Comparison of ENCODE assay signal across 2 cellular contexts in the genomic region with DNA sequence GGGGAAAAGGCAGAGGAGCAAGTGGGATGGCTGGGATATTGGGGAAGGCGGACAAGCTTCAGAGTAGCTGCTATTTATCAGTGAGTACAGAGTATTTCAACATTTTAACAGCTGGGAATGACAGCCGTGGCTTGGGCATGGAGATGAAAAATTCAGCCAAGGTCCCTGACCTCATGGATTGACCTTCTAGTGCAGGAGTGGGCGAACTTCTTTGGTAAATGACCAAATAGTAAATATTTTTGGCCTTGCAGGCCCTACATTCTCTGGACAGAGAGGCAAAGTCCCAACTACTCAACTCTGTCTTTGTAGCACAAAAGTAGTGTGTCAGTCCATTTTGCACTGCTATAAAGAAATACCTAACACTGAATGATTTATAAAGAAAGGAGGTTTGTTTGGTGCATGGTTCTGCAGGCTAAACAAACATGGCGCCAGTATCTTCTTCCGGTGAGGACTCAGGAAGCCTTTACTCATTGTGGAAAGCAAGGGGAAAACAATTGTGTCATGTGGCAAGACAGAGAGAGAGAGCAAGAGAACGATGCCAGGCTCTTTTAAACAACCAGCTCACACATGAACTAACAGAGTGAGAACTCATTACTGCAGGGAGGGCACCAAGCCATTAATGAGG.
TF ChIP-seq lines count a peak whose summit lies in the region.

No MANE protein-coding gene starts in this region.

TF ChIP-seq in K562, 482 proteins besides CTCF, POLR2A, EP300 and RAD21:
- TF ChIP-seq, protein P1, sequence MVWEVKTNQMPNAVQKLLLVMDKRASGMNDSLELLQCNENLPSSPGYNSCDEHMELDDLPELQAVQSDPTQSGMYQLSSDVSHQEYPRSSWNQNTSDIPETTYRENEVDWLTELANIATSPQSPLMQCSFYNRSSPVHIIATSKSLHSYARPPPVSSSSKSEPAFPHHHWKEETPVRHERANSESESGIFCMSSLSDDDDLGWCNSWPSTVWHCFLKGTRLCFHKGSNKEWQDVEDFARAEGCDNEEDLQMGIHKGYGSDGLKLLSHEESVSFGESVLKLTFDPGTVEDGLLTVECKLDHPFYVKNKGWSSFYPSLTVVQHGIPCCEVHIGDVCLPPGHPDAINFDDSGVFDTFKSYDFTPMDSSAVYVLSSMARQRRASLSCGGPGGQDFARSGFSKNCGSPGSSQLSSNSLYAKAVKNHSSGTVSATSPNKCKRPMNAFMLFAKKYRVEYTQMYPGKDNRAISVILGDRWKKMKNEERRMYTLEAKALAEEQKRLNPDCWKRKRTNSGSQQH (CRISPR knock-in tag; IDR thresholded peaks at IDR 0.05), result no peak
- TF ChIP-seq, protein P2, sequence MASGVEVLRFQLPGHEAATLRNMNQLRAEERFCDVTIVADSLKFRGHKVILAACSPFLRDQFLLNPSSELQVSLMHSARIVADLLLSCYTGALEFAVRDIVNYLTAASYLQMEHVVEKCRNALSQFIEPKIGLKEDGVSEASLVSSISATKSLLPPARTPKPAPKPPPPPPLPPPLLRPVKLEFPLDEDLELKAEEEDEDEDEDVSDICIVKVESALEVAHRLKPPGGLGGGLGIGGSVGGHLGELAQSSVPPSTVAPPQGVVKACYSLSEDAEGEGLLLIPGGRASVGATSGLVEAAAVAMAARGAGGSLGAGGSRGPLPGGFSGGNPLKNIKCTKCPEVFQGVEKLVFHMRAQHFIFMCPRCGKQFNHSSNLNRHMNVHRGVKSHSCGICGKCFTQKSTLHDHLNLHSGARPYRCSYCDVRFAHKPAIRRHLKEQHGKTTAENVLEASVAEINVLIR (CRISPR knock-in tag; IDR thresholded peaks at IDR 0.05), result no peak
- TF ChIP-seq ARHGAP35 (IDR thresholded peaks at IDR 0.05; ENCODE audit: partially characterized antibody) (no peak), HDAC6 (IDR thresholded peaks at IDR 0.05; ENCODE audit: low read depth, low read length) (no peak), HNRNPL (IDR thresholded peaks at IDR 0.05; ENCODE audit: low read depth, low read length) (no peak), MYNN (IDR thresholded peaks at IDR 0.05) (no peak), MYNN (CRISPR knock-in tag; IDR thresholded peaks at IDR 0.05) (no peak), CBX8 (IDR thresholded peaks at IDR 0.05; ENCODE audit: borderline replicate concordance, extremely low read depth, low read depth, low read length, poor library complexity, severe bottlenecking) (no peak), ZKSCAN1 (IDR thresholded peaks at IDR 0.05; ENCODE audit: low read depth, low read length) (no peak), CAMTA2 (CRISPR knock-in tag; conservative IDR thresholded peaks at IDR 0.05) (no peak), SAP30 (IDR thresholded peaks at IDR 0.05; ENCODE audit: borderline replicate concordance, insufficient read depth, low read depth, low read length, poor library complexity, severe bottlenecking) (no peak), SETDB1 (IDR thresholded peaks at IDR 0.05; ENCODE audit: low read length) (no peak)
- TF ChIP-seq, protein P3, sequence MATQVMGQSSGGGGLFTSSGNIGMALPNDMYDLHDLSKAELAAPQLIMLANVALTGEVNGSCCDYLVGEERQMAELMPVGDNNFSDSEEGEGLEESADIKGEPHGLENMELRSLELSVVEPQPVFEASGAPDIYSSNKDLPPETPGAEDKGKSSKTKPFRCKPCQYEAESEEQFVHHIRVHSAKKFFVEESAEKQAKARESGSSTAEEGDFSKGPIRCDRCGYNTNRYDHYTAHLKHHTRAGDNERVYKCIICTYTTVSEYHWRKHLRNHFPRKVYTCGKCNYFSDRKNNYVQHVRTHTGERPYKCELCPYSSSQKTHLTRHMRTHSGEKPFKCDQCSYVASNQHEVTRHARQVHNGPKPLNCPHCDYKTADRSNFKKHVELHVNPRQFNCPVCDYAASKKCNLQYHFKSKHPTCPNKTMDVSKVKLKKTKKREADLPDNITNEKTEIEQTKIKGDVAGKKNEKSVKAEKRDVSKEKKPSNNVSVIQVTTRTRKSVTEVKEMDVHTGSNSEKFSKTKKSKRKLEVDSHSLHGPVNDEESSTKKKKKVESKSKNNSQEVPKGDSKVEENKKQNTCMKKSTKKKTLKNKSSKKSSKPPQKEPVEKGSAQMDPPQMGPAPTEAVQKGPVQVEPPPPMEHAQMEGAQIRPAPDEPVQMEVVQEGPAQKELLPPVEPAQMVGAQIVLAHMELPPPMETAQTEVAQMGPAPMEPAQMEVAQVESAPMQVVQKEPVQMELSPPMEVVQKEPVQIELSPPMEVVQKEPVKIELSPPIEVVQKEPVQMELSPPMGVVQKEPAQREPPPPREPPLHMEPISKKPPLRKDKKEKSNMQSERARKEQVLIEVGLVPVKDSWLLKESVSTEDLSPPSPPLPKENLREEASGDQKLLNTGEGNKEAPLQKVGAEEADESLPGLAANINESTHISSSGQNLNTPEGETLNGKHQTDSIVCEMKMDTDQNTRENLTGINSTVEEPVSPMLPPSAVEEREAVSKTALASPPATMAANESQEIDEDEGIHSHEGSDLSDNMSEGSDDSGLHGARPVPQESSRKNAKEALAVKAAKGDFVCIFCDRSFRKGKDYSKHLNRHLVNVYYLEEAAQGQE (CRISPR knock-in tag; IDR thresholded peaks at IDR 0.05; ENCODE audit: low read depth), result no peak

TF ChIP-seq in HepG2, 621 proteins besides CTCF, POLR2A, EP300 and RAD21 (continues in another document):
- no peak for TF ChIP-seq RXRB (CRISPR knock-in tag; IDR thresholded peaks at IDR 0.05; ENCODE audit: borderline replicate concordance)
- TF ChIP-seq, protein P4, sequence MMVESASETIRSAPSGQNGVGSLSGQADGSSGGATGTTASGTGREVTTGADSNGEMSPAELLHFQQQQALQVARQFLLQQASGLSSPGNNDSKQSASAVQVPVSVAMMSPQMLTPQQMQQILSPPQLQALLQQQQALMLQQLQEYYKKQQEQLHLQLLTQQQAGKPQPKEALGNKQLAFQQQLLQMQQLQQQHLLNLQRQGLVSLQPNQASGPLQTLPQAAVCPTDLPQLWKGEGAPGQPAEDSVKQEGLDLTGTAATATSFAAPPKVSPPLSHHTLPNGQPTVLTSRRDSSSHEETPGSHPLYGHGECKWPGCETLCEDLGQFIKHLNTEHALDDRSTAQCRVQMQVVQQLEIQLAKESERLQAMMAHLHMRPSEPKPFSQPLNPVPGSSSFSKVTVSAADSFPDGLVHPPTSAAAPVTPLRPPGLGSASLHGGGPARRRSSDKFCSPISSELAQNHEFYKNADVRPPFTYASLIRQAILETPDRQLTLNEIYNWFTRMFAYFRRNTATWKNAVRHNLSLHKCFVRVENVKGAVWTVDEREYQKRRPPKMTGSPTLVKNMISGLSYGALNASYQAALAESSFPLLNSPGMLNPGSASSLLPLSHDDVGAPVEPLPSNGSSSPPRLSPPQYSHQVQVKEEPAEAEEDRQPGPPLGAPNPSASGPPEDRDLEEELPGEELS (CRISPR knock-in tag; IDR thresholded peaks at IDR 0.05), result no peak
- TF ChIP-seq, protein P5, sequence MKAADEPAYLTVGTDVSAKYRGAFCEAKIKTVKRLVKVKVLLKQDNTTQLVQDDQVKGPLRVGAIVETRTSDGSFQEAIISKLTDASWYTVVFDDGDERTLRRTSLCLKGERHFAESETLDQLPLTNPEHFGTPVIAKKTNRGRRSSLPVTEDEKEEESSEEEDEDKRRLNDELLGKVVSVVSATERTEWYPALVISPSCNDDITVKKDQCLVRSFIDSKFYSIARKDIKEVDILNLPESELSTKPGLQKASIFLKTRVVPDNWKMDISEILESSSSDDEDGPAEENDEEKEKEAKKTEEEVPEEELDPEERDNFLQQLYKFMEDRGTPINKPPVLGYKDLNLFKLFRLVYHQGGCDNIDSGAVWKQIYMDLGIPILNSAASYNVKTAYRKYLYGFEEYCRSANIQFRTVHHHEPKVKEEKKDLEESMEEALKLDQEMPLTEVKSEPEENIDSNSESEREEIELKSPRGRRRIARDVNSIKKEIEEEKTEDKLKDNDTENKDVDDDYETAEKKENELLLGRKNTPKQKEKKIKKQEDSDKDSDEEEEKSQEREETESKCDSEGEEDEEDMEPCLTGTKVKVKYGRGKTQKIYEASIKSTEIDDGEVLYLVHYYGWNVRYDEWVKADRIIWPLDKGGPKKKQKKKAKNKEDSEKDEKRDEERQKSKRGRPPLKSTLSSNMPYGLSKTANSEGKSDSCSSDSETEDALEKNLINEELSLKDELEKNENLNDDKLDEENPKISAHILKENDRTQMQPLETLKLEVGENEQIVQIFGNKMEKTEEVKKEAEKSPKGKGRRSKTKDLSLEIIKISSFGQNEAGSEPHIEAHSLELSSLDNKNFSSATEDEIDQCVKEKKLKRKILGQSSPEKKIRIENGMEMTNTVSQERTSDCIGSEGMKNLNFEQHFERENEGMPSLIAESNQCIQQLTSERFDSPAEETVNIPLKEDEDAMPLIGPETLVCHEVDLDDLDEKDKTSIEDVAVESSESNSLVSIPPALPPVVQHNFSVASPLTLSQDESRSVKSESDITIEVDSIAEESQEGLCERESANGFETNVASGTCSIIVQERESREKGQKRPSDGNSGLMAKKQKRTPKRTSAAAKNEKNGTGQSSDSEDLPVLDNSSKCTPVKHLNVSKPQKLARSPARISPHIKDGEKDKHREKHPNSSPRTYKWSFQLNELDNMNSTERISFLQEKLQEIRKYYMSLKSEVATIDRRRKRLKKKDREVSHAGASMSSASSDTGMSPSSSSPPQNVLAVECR (CRISPR knock-in tag; IDR thresholded peaks at IDR 0.05; ENCODE audit: borderline replicate concordance), result peak; percentile 48; the same call in 1 of the 2 replicates
- TF ChIP-seq NCOA2 (CRISPR knock-in tag; IDR thresholded peaks at IDR 0.05), result 0 out of 2 replicates have a peak, but pooled peaks have one; percentile 14
- TF ChIP-seq ZNF883 (CRISPR knock-in tag; IDR thresholded peaks at IDR 0.05; ENCODE audit: not compliant biosample characterization), result no peak
- no peak for TF ChIP-seq ARID2 (CRISPR knock-in tag; IDR thresholded peaks at IDR 0.05; ENCODE audit: borderline replicate concordance)
- TF ChIP-seq, protein P6, sequence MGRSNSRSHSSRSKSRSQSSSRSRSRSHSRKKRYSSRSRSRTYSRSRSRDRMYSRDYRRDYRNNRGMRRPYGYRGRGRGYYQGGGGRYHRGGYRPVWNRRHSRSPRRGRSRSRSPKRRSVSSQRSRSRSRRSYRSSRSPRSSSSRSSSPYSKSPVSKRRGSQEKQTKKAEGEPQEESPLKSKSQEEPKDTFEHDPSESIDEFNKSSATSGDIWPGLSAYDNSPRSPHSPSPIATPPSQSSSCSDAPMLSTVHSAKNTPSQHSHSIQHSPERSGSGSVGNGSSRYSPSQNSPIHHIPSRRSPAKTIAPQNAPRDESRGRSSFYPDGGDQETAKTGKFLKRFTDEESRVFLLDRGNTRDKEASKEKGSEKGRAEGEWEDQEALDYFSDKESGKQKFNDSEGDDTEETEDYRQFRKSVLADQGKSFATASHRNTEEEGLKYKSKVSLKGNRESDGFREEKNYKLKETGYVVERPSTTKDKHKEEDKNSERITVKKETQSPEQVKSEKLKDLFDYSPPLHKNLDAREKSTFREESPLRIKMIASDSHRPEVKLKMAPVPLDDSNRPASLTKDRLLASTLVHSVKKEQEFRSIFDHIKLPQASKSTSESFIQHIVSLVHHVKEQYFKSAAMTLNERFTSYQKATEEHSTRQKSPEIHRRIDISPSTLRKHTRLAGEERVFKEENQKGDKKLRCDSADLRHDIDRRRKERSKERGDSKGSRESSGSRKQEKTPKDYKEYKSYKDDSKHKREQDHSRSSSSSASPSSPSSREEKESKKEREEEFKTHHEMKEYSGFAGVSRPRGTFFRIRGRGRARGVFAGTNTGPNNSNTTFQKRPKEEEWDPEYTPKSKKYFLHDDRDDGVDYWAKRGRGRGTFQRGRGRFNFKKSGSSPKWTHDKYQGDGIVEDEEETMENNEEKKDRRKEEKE (IDR thresholded peaks at IDR 0.05), result no peak
- no peak for TF ChIP-seq ZNF570 (CRISPR knock-in tag; IDR thresholded peaks at IDR 0.05; ENCODE audit: borderline replicate concordance)
- no peak for TF ChIP-seq ZNF543 (CRISPR knock-in tag; IDR thresholded peaks at IDR 0.05)
- no peak for TF ChIP-seq BRCA1 (CRISPR knock-in tag; IDR thresholded peaks at IDR 0.05)
- TF ChIP-seq GPN1 (CRISPR knock-in tag; IDR thresholded peaks at IDR 0.05; ENCODE audit: borderline replicate concordance), result no peak
- TF ChIP-seq ZNF136 (CRISPR knock-in tag; IDR thresholded peaks at IDR 0.05; ENCODE audit: low read depth), result no peak
- TF ChIP-seq, protein P7, sequence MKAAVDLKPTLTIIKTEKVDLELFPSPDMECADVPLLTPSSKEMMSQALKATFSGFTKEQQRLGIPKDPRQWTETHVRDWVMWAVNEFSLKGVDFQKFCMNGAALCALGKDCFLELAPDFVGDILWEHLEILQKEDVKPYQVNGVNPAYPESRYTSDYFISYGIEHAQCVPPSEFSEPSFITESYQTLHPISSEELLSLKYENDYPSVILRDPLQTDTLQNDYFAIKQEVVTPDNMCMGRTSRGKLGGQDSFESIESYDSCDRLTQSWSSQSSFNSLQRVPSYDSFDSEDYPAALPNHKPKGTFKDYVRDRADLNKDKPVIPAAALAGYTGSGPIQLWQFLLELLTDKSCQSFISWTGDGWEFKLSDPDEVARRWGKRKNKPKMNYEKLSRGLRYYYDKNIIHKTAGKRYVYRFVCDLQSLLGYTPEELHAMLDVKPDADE (CRISPR knock-in tag; IDR thresholded peaks at IDR 0.05), result no peak
- no peak for TF ChIP-seq MTF1 (CRISPR knock-in tag; IDR thresholded peaks at IDR 0.05)
- no peak for TF ChIP-seq ZSCAN22 (CRISPR knock-in tag; IDR thresholded peaks at IDR 0.05)
- TF ChIP-seq NR2F1 (CRISPR knock-in tag; IDR thresholded peaks at IDR 0.05), result peak; percentile 32 to 53; a peak in 2 of 4 replicates
- TF ChIP-seq LCORL (IDR thresholded peaks at IDR 0.05), result no peak
- peak; percentile 52; the same call in 1 of the 2 replicates for TF ChIP-seq LCORL (CRISPR knock-in tag; IDR thresholded peaks at IDR 0.05)
- TF ChIP-seq EEA1 (CRISPR knock-in tag; IDR thresholded peaks at IDR 0.05; ENCODE audit: borderline replicate concordance), result no peak
- no peak for TF ChIP-seq MIER3 (CRISPR knock-in tag; IDR thresholded peaks at IDR 0.05; ENCODE audit: borderline replicate concordance)
- TF ChIP-seq MIXL1 (CRISPR knock-in tag; IDR thresholded peaks at IDR 0.05), result no peak
- peak; percentile 40; the same call in 1 of the 2 replicates for TF ChIP-seq SAP130 (CRISPR knock-in tag; IDR thresholded peaks at IDR 0.05; ENCODE audit: low read depth)
- no peak for TF ChIP-seq ZNF737 (CRISPR knock-in tag; IDR thresholded peaks at IDR 0.05; ENCODE audit: borderline replicate concordance)
- TF ChIP-seq ZNF205 (CRISPR knock-in tag; IDR thresholded peaks at IDR 0.05), result no peak
- TF ChIP-seq, protein P8, sequence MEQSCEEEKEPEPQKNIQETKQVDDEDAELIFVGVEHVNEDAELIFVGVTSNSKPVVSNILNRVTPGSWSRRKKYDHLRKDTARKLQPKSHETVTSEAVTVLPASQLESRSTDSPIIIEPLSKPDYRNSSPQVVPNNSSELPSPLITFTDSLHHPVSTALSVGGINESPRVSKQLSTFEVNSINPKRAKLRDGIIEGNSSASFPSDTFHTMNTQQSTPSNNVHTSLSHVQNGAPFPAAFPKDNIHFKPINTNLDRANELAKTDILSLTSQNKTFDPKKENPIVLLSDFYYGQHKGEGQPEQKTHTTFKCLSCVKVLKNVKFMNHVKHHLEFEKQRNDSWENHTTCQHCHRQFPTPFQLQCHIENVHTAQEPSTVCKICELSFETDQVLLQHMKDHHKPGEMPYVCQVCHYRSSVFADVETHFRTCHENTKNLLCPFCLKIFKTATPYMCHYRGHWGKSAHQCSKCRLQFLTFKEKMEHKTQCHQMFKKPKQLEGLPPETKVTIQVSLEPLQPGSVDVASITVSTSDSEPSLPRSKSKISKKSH (CRISPR knock-in tag; IDR thresholded peaks at IDR 0.05; ENCODE audit: borderline replicate concordance), result no peak
- no peak for TF ChIP-seq SRY (CRISPR knock-in tag; IDR thresholded peaks at IDR 0.05)
- no peak for TF ChIP-seq SMAD1 (CRISPR knock-in tag; IDR thresholded peaks at IDR 0.05; ENCODE audit: borderline replicate concordance, low read depth)
- TF ChIP-seq ONECUT2 (CRISPR knock-in tag; IDR thresholded peaks at IDR 0.05), result no peak
- no peak for TF ChIP-seq REXO4 (CRISPR knock-in tag; IDR thresholded peaks at IDR 0.05; ENCODE audit: borderline replicate concordance)
- no peak for TF ChIP-seq GTF2F1 (IDR thresholded peaks at IDR 0.05; ENCODE audit: low read length)
